Comparison of ENCODE assay signal across 12 cellular contexts in the genomic region with DNA sequence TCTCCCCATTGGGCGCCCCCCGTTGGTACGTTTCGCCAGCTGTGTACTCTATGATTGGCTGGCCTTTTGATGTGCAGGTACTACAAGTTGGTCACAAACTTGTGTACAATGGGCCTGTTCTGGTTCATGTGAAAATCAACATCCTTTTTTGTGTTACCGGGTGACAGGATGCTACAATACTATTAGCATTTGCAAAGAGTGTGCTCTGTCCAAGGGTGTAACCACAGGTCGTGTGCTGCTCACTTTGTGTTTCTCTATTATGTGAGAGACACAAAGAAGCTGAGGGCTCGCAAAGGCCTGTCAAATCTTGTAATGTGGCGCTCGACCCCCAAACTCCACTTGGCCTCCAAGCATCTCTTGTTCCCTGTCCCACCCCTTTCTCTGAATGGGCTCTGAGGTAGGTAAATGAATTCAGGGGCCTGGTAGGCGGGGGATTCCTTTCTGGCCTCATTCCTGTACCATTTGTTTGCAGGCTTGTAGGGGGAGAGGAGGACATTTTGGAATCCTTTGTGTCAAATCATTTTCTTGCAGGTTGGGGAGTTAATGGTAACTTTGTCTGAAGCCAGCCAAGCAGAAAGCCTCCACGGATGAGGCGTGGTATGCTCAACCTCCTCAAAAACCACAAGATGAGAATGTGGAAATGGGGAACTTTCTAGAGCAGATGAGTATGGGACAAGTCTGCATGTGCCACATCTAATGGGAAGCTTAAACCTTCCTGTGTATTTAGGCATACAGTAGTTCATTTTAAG.
DNase-seq lines count a peak whose midpoint lies in the region; ATAC-seq and FAIRE-seq lines count a peak whose summit lies in the region.
"Had no signal": no experiment of that assay in that cellular context is flagged by ENCODE, and none has a peak within 500 bp of the region (broad histone marks: within the 10 kb centered on the region; RNA-seq: fewer than 3 reads in every experiment).

No MANE protein-coding gene starts in this region.

- no peak overlapping the region for H3K4me3 Mint-ChIP-seq in T-helper 17 cell
- H3K4me3 Mint-ChIP-seq in stimulated activated memory B cell treated with anti-CD40 and anti-IgM and Interleukin-4, amounts not matched to agents 10 μg/mL and 1 μg/mL and 100 μg/mL, for 72 hours: no peak overlapping the region
- H3K4me3 Mint-ChIP-seq in activated CD4-positive, alpha-beta T cell treated with anti-CD3 and anti-CD28 coated beads for 36 hours: no peak overlapping the region

- POLR2A ChIA-PET in activated CD4-positive, alpha-beta T cell treated with anti-CD3 and anti-CD28 coated beads for 36 hours (lab: Charles Lee): no interaction called here

- CTCF ChIA-PET in activated CD4-positive, alpha-beta T cell treated with anti-CD3 and anti-CD28 coated beads for 36 hours (lab: Charles Lee): interaction anchor here (1.3 kb wide), 1 partner anchor 9 kb away, joined by 3 read pairs; no protein-coding TSS in a partner anchor

- H3K9me3 ChIP-seq in T-helper 17 cell (ENCODE audit: control insufficient read depth, low read length, poor library complexity, severe bottlenecking): no peaks in the 10 kb centered on the region

- FAIRE-seq in urothelium cell line (lab: Jason Lieb, UNC): no peak
- FAIRE-seq: keratinocyte had no signal

- H3K27ac Mint-ChIP-seq in T-helper 17 cell: peak overlapping the region; percentile 53
- H3K27ac Mint-ChIP-seq in stimulated activated memory B cell treated with anti-CD40 and anti-IgM and Interleukin-4, amounts not matched to agents 10 μg/mL and 1 μg/mL and 100 μg/mL, for 72 hours: no peak overlapping the region
- no peak overlapping the region for H3K27ac Mint-ChIP-seq in activated CD4-positive, alpha-beta T cell treated with anti-CD3 and anti-CD28 coated beads for 36 hours

- no peaks in the 10 kb centered on the region for H3K27me3 Mint-ChIP-seq in T-helper 17 cell
- H3K27me3 Mint-ChIP-seq in stimulated activated memory B cell treated with anti-CD40 and anti-IgM and Interleukin-4, amounts not matched to agents 10 μg/mL and 1 μg/mL and 100 μg/mL, for 72 hours: no peaks in the 10 kb centered on the region
- no peaks in the 10 kb centered on the region for H3K27me3 Mint-ChIP-seq in activated CD4-positive, alpha-beta T cell treated with anti-CD3 and anti-CD28 coated beads for 36 hours

- peak; percentile 3 for DNase-seq in DMS53 (lab: John Stamatoyannopoulos, UW)
- DNase-seq in DMS53 treated with DMSO at 0.1 percent for 48 hours (lab: John Stamatoyannopoulos, UW; ENCODE audit: unreplicated experiment): no peak
- no peak for DNase-seq in T-helper 17 cell
- no peak for DNase-seq in urothelium cell line (ENCODE audit: low spot score)
- no peak for DNase-seq in activated CD4-positive, alpha-beta T cell treated with anti-CD3 and anti-CD28 coated beads for 36 hours
- DNase-seq: dorsolateral prefrontal cortex, NCI-H526 treated with DMSO at 0.1 percent for 48 hours, trophoblast cell had no signal

- intact Hi-C loops in activated CD4-positive, alpha-beta T cell treated with anti-CD3 and anti-CD28 coated beads for 36 hours (cut with DNase I, micrococcal nuclease): no loop called here

- H3K36me3 Mint-ChIP-seq in T-helper 17 cell (ENCODE audit: low read depth): no peaks in the 10 kb centered on the region
- H3K36me3 Mint-ChIP-seq in stimulated activated memory B cell treated with anti-CD40 and anti-IgM and Interleukin-4, amounts not matched to agents 10 μg/mL and 1 μg/mL and 100 μg/mL, for 72 hours: peaks cover 21% of the 10 kb centered on the region
- H3K36me3 Mint-ChIP-seq in activated CD4-positive, alpha-beta T cell treated with anti-CD3 and anti-CD28 coated beads for 36 hours (ENCODE audit: low read depth): peaks cover 12% of the 10 kb centered on the region

- peak; percentile 65 for ATAC-seq in HG03103 (IDR thresholded peaks at IDR 0.05; ENCODE audit: low read depth, unreplicated experiment)
- ATAC-seq in T-helper 17 cell: no peak
- peak; percentile 48 for ATAC-seq in stimulated activated memory B cell treated with anti-CD40 and anti-IgM and Interleukin-4, amounts not matched to agents 10 μg/mL and 1 μg/mL and 100 μg/mL, for 72 hours
- no peak for ATAC-seq in HG02588 (IDR thresholded peaks at IDR 0.05; ENCODE audit: unreplicated experiment)
- ATAC-seq in activated CD4-positive, alpha-beta T cell treated with anti-CD3 and anti-CD28 coated beads for 36 hours: no peak

- no peaks in the 10 kb centered on the region for H3K9me3 Mint-ChIP-seq in stimulated activated memory B cell treated with anti-CD40 and anti-IgM and Interleukin-4, amounts not matched to agents 10 μg/mL and 1 μg/mL and 100 μg/mL, for 72 hours
- no peaks in the 10 kb centered on the region for H3K9me3 Mint-ChIP-seq in activated CD4-positive, alpha-beta T cell treated with anti-CD3 and anti-CD28 coated beads for 36 hours (ENCODE audit: low read depth)

- H3K4me1 Mint-ChIP-seq in T-helper 17 cell: peaks cover 5% of the 10 kb centered on the region
- peaks cover 12% of the 10 kb centered on the region for H3K4me1 Mint-ChIP-seq in stimulated activated memory B cell treated with anti-CD40 and anti-IgM and Interleukin-4, amounts not matched to agents 10 μg/mL and 1 μg/mL and 100 μg/mL, for 72 hours
- no peaks in the 10 kb centered on the region for H3K4me1 Mint-ChIP-seq in activated CD4-positive, alpha-beta T cell treated with anti-CD3 and anti-CD28 coated beads for 36 hours

Comparison
In these comparisons a context has a peak if more than half of its experiments do, and no peak if none do; other contexts are left out.
1. ATAC-seq: peak in HG03103 (single experiment) and stimulated activated memory B cell treated with anti-CD40 and anti-IgM and Interleukin-4, amounts not matched to agents 10 μg/mL and 1 μg/mL and 100 μg/mL, for 72 hours (single experiment); none in T-helper 17 cell (single experiment), HG02588 (single experiment) and activated CD4-positive, alpha-beta T cell treated with anti-CD3 and anti-CD28 coated beads for 36 hours (single experiment).